In genomic region chr5:50667653-50668403, GRCh38 we compare ENCODE assay signal across 7 cellular contexts. TPM values are rescaled to one million over a fixed set of nuclear protein-coding genes. Genes with fewer than 3 reads are reported as not detected.
A peak's percentile ranks its signal among the peaks of the same experiment; 100 is the strongest.
DNase-seq lines count a peak whose midpoint lies in the region; ATAC-seq and TF ChIP-seq lines count a peak whose summit lies in the region.

No MANE protein-coding gene starts in this region.

- ATAC-seq in GM18505 (IDR thresholded peaks at IDR 0.05; ENCODE audit: unreplicated experiment) (peak; percentile 87), HG02610 (IDR thresholded peaks at IDR 0.05; ENCODE audit: unreplicated experiment) (peak; percentile 89)

- DNase-seq in NCI-H1092 treated with DMSO at 0.1 percent for 48 hours (lab: John Stamatoyannopoulos, UW), result peak; percentile 50
- DNase-seq in activated CD4-positive, alpha-beta T cell treated with anti-CD3 and anti-CD28 coated beads for 48 hours, result peak; percentile 88
- peak; percentile 27 for DNase-seq in dermis blood vessel endothelial cell
- DNase-seq in lung microvascular endothelial cell (ENCODE audit: low read depth in 2 of 2), result peak; percentile 40 to 61
- DNase-seq in stimulated activated CD8-positive, alpha-beta memory T cell treated with anti-CD3 and anti-CD28 coated beads, Interleukin-15, amount 100 ng/mL, for 1 hour (ENCODE audit: low read depth), result peak; percentile 88

- peak; percentile 63 for TF ChIP-seq POLR2A in GM18505 (IDR thresholded peaks at IDR 0.05; ENCODE audit: borderline replicate concordance, extremely low read depth, insufficient read depth, insufficient read length)

RNA-seq across cellular contexts. Expression of gene PARP8, which starts 1.4 kb away (rescaled TPM):
- 0.42 and 0.51 TPM in 2 replicates for total RNA-seq in dermis blood vessel endothelial cell
- total RNA-seq in lung microvascular endothelial cell, result 0.22 and 0.99 TPM in 2 replicates

Comparison
In these comparisons a context has a peak if more than half of its experiments do, and no peak if none do; other contexts are left out.
1. Peak in every context shown above with its lines: DNase-seq and ATAC-seq.
2. DNase-seq: peak in every context shown above with its lines; median percentile 88 in activated CD4-positive, alpha-beta T cell treated with anti-CD3 and anti-CD28 coated beads for 48 hours; 88 in stimulated activated CD8-positive, alpha-beta memory T cell treated with anti-CD3 and anti-CD28 coated beads, Interleukin-15, amount 100 ng/mL, for 1 hour; 50 in lung microvascular endothelial cell; 50 in NCI-H1092 treated with DMSO at 0.1 percent for 48 hours; 27 in dermis blood vessel endothelial cell.